Comparison of ENCODE assay signal across 10 cellular contexts in the genomic region with DNA sequence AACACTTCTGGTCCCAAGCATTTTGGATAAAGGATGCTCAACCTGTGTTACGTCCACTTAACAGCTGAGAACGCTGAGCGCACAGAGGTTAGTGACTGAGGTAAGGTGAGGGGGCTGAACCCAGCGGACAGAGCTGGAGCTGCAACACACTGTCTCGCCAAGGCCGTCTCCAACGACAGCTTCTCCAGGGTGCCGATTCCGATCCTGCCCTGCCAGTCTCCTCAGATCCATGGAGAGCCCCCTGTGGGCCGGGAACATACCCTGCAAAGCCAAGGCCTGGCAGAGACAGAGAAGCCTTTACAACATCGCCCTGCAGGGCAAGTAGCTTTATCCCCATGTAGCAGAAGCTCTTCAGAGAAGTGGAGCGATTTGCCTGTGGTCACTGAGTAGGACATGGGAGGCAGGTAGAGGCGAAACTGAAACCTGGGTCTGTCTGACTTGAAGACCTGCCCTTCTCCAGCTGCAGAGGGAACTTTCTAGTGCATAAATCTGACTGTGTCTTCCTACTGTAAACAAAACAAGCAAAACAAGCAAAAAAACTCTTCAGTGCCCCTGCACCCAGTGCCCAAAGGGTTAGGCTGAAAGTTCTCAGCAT.
DNase-seq lines count a peak whose midpoint lies in the region; ATAC-seq, FAIRE-seq and TF ChIP-seq lines count a peak whose summit lies in the region.
"Had no signal": no experiment of that assay in that cellular context is flagged by ENCODE, and none has a peak within 500 bp of the region (broad histone marks: within the 10 kb centered on the region; RNA-seq: fewer than 3 reads in every experiment).

No MANE protein-coding gene starts in this region.

- no peak overlapping the region for H3K4me2 ChIP-seq in K562 (ENCODE audit: insufficient read depth, low read length)
- H3K4me2 ChIP-seq in osteoblast (ENCODE audit: insufficient read depth, low read length) = no peak overlapping the region

- H3K4me1 ChIP-seq in HEK293 (ENCODE audit: control insufficient read depth, insufficient read depth, low read length) (no peaks in the 10 kb centered on the region), K562 (replicated peaks in 1 of 2; ENCODE audit: control insufficient read depth in 2 of 2, insufficient read depth in 2 of 2, low read length in 2 of 2) (peaks cover 3 to 8% of the 10 kb centered on the region in 2 experiments; a peak in 2 of 5 replicates), osteoblast (ENCODE audit: insufficient read depth, low read length) (no peaks in the 10 kb centered on the region)

- H4K20me1 ChIP-seq in K562 (replicated peaks; ENCODE audit: control insufficient read depth, insufficient read depth, low read length) (peaks cover 19% of the 10 kb centered on the region), osteoblast (ENCODE audit: insufficient read depth, low read length) (no peaks in the 10 kb centered on the region)

- FAIRE-seq in K562 (lab: Jason Lieb, UNC) = no peak

- no peak for TF ChIP-seq EP300 in K562 (IDR thresholded peaks at IDR 0.05; ENCODE audit: low read length)

- POLR2A ChIA-PET in HEK293 (lab: Yijun Ruan, JAX) (no interaction called here), K562 (lab: Yijun Ruan, JAX) (interaction anchor here (0.6 kb wide), 1 partner anchor 120 kb away, joined by 4 read pairs; no protein-coding TSS in a partner anchor)

- TF ChIP-seq CTCF in HEK293 (tag by site-specific recombination; IDR thresholded peaks at IDR 0.05) (peak; percentile 37; the same call in 1 of the 2 replicates), K562 (IDR thresholded peaks at IDR 0.05 in 2 of 3, conservative IDR thresholded peaks at IDR 0.05 in 1 of 3; ENCODE audit: insufficient read depth in 2 of 3, low read depth in 1 of 3, low read length in 3 of 3) (peak in 2 of 3 experiments; percentile 14 to 30; a peak in 1 of 6 replicates), osteoblast (IDR thresholded peaks at IDR 0.05; ENCODE audit: extremely low read depth, low read depth, low read length) (peak; percentile 15)

- 7% methylated on average over 12 of the region's 13 CpGs for WGBS in K562 (ENCODE audit: insufficient coverage, low coverage, missing lambda C conversion rate)

- H3K9me3 ChIP-seq in HEK293 (ENCODE audit: control insufficient read depth, insufficient read depth, low read depth, low read length) = no peaks in the 10 kb centered on the region
- H3K9me3 ChIP-seq in K562 (replicated peaks; ENCODE audit: control insufficient read depth, insufficient read depth, low read depth, low read length) = no peaks in the 10 kb centered on the region
- no peaks in the 10 kb centered on the region for H3K9me3 ChIP-seq in osteoblast (ENCODE audit: low read depth, low read length)

- peak; percentile 57 for ATAC-seq in K562

- H3K9ac ChIP-seq in K562 (ENCODE audit: insufficient read depth in 1 of 2, low read depth in 2 of 2, low read length in 2 of 2) = no peak overlapping the region

- no peak for TF ChIP-seq POLR2A in K562 (conservative IDR thresholded peaks at IDR 0.05)

- CTCF ChIA-PET in HEK293 (lab: Yijun Ruan, JAX) (interaction anchor here (0.6 to 11.3 kb wide), 15 partner anchors 8 to 774 kb away, joined by 3 to 318 read pairs (median 4); a partner anchor contains a TSS), K562 (lab: Yijun Ruan, JAX; ENCODE audit: low intra/inter-chr PET ratio) (no interaction called here)

- peak in 1 of 2 experiments; percentile 7; a peak in 1 of 4 replicates for TF ChIP-seq RAD21 in K562 (CRISPR knock-in tag; conservative IDR thresholded peaks at IDR 0.05 in 1 of 2, IDR thresholded peaks at IDR 0.05 in 1 of 2)

- intact Hi-C loops in K562 (cut with micrococcal nuclease) = loop anchor here (5.0 kb wide), 1 partner anchor 38 kb away; no protein-coding TSS in a partner anchor

- in situ Hi-C loops in K562 (cut with MboI) = loop anchor here (10.0 kb wide), 1 partner anchor 104 kb away; no protein-coding TSS in a partner anchor

- DNase-seq in NCI-H1694 treated with DMSO at 0.1 percent for 48 hours (lab: John Stamatoyannopoulos, UW) = peak; percentile 24
- DNase-seq in NCI-H1694 (lab: John Stamatoyannopoulos, UW) = no peak
- DNase-seq in K562 (ENCODE audit: extremely low read depth in 1 of 4, low spot score in 3 of 4) = peak; percentile 14 to 45 (median 31)
- DNase-seq in osteoblast (ENCODE audit: insufficient read length, low spot score, missing footprints) = no peak
- no peak for DNase-seq in NCI-H2029 (lab: John Stamatoyannopoulos, UW)
- DNase-seq in NCI-H1417 treated with DMSO at 0.1 percent for 48 hours (lab: John Stamatoyannopoulos, UW) = no peak
- no peak for DNase-seq in H4 (ENCODE audit: low spot score)
- DNase-seq: occipital lobe; stimulated activated CD4-positive, alpha-beta T cell treated with anti-CD3 and anti-CD28 coated beads, Interleukin-2, amount 100 ng/mL, for 24 hours had no signal

- H3K9me1 ChIP-seq in K562 (ENCODE audit: control insufficient read depth, insufficient read depth, low read length) = no peaks in the 10 kb centered on the region

- peaks cover 26 to 78% of the 10 kb centered on the region in 2 experiments; a peak in 4 of 5 replicates for H3K27me3 ChIP-seq in K562 (ENCODE audit: control insufficient read depth in 2 of 2, insufficient read depth in 2 of 2, low read length in 2 of 2)
- H3K27me3 ChIP-seq in osteoblast (ENCODE audit: insufficient read depth, low read length) = peaks cover 8% of the 10 kb centered on the region

- no peak overlapping the region for H3K27ac ChIP-seq in HEK293 (ENCODE audit: extremely low read depth, low read depth, low read length)
- H3K27ac ChIP-seq in K562 (ENCODE audit: extremely low read depth, low read depth, low read length) = no peak overlapping the region
- H3K27ac ChIP-seq in osteoblast (ENCODE audit: low read depth, low read length) = no peak overlapping the region

- H3K79me2 ChIP-seq in K562 (ENCODE audit: control insufficient read depth, insufficient read depth, low read length) (no peaks in the 10 kb centered on the region), osteoblast (ENCODE audit: insufficient read depth, low read length) (no peaks in the 10 kb centered on the region)

- H3K36me3 ChIP-seq in HEK293 (ENCODE audit: control insufficient read depth in 2 of 2, insufficient read depth in 1 of 2, low read length in 2 of 2) = no peaks in the 10 kb centered on the region
- no peaks in the 10 kb centered on the region for H3K36me3 ChIP-seq in K562 (ENCODE audit: control insufficient read depth, insufficient read depth, low read length)
- no peaks in the 10 kb centered on the region for H3K36me3 ChIP-seq in osteoblast (ENCODE audit: insufficient read depth, low read length)

- H2AFZ ChIP-seq in K562 (ENCODE audit: low read depth, low read length) (no peak overlapping the region), osteoblast (ENCODE audit: low read length) (no peak overlapping the region)

- no peak overlapping the region for H3K4me3 ChIP-seq in HEK293 (ENCODE audit: low read depth, low read length)
- no peak overlapping the region for H3K4me3 ChIP-seq in K562
- no peak overlapping the region for H3K4me3 ChIP-seq in osteoblast (ENCODE audit: insufficient read depth, low read length)

- no TSS peak for BruUV-seq in K562 (replicated peaks; lab: Mats Ljungman, UMichigan)

TF ChIP-seq in HEK293, 187 proteins besides CTCF, POLR2A, EP300 and RAD21 (continues in another document):
- no peak for TF ChIP-seq ZNF558 (tag by site-specific recombination; IDR thresholded peaks at IDR 0.05)
- TF ChIP-seq, protein P1, sequence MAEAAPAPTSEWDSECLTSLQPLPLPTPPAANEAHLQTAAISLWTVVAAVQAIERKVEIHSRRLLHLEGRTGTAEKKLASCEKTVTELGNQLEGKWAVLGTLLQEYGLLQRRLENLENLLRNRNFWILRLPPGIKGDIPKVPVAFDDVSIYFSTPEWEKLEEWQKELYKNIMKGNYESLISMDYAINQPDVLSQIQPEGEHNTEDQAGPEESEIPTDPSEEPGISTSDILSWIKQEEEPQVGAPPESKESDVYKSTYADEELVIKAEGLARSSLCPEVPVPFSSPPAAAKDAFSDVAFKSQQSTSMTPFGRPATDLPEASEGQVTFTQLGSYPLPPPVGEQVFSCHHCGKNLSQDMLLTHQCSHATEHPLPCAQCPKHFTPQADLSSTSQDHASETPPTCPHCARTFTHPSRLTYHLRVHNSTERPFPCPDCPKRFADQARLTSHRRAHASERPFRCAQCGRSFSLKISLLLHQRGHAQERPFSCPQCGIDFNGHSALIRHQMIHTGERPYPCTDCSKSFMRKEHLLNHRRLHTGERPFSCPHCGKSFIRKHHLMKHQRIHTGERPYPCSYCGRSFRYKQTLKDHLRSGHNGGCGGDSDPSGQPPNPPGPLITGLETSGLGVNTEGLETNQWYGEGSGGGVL (tag by site-specific recombination; IDR thresholded peaks at IDR 0.05) = no peak
- TF ChIP-seq ZNF777 (tag by site-specific recombination; IDR thresholded peaks at IDR 0.05; ENCODE audit: borderline replicate concordance) = no peak
- no peak for TF ChIP-seq ZNF223 (tag by site-specific recombination; IDR thresholded peaks at IDR 0.05)
- no peak for TF ChIP-seq ZNF394 (tag by site-specific recombination; IDR thresholded peaks at IDR 0.05; ENCODE audit: borderline replicate concordance)
- TF ChIP-seq ZNF16 (tag by site-specific recombination; IDR thresholded peaks at IDR 0.05; ENCODE audit: low read depth) = no peak

Comparison
In these comparisons a context has a peak if more than half of its experiments do, and no peak if none do; other contexts are left out.
1. DNase-seq: peak in NCI-H1694 treated with DMSO at 0.1 percent for 48 hours (single experiment) and K562 (4 of 4); none in NCI-H1694 (single experiment), osteoblast (single experiment), NCI-H2029 (single experiment), NCI-H1417 treated with DMSO at 0.1 percent for 48 hours (single experiment) and H4 (single experiment).
2. Peak in every context shown above with its lines, with median percentiles within 50 percentile points of each other: CTCF ChIP-seq.